In the genomic region with DNA sequence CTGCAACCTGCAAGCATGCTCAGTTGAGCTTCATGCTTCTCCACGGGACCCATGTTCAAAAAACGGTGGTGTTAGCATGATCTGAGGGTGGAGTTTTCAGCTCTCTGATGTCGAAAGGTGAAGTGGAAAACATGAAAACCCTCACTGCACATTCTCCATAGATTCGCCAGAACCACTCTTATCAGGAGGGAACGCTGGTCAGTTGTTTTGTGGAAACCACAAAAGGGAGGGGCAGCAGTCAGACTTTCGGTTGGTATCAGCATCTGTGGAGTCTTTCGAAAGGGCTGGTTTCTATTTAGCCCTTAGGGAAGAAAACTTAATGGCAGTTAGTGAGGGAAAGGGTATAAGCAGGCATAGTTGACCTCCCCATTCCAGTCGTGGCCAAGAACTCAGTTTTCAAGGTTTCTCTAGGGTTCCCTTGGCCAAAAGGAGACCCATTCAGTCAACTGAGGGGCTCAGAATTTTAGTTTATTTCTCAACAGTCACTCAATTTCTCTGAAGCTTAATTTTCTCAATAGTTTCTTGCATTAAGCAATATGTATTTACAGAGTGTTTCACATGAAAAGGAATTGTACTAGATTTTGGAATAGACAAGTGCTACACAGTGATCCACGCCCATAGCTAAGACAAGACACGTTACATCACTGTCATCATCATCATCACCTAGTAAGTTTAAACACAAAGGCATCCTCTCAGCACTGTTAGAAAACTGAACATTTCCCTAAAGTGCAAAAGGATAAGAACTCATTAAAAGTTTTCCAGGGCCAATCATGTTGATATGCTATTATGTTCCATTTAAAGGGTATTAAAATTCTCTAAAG, we compare ENCODE assay signal across 10 cellular contexts. TPM values are rescaled to one million over a fixed set of nuclear protein-coding genes. Genes with fewer than 3 reads are reported as not detected.
DNase-seq lines count a peak whose midpoint lies in the region; ATAC-seq, FAIRE-seq and TF ChIP-seq lines count a peak whose summit lies in the region.
"Had no signal": no experiment of that assay in that cellular context is flagged by ENCODE, and none has a peak within 500 bp of the region (broad histone marks: within the 10 kb centered on the region; RNA-seq: fewer than 3 reads in every experiment).

No MANE protein-coding gene starts in this region.

- in situ Hi-C loops in HepG2 (cut with HindIII; ENCODE audit: extremely low pct_ligation_motif_present, low pct_unique_long_range_greater_than_20kb) = loop anchor here (25.0 kb wide), 1 partner anchor 549 kb away; no protein-coding TSS in a partner anchor

- FAIRE-seq in HepG2 (lab: Jason Lieb, UNC) = no peak

- POLR2A ChIA-PET in HepG2 (lab: Yijun Ruan, JAX) (no interaction called here), RWPE1 (lab: Yijun Ruan, JAX; ENCODE audit: low non-redundant PET) (no interaction called here)

- no peak overlapping the region for H3K9ac ChIP-seq in HepG2 (ENCODE audit: insufficient read depth, low read depth, low read length)
- H3K9ac ChIP-seq: neural progenitor cell had no signal

- H4K20me1 ChIP-seq in HepG2 (ENCODE audit: insufficient read depth, low read length) = no peaks in the 10 kb centered on the region

- no peak for TF ChIP-seq CTCF in right lobe of liver (IDR thresholded peaks at IDR 0.05)
- no peak for TF ChIP-seq CTCF in HepG2 (CRISPR knock-in tag; IDR thresholded peaks at IDR 0.05)
- no peak for TF ChIP-seq CTCF in fibroblast of pulmonary artery (IDR thresholded peaks at IDR 0.05; ENCODE audit: low read length, missing control alignments)
- no peak for TF ChIP-seq CTCF in RWPE1 (conservative IDR thresholded peaks at IDR 0.05; ENCODE audit: low read depth)

- TF ChIP-seq RAD21 in HepG2 (CRISPR knock-in tag; IDR thresholded peaks at IDR 0.05) = no peak

- no peak overlapping the region for H3K4me3 ChIP-seq in right lobe of liver
- no peak overlapping the region for H3K4me3 ChIP-seq in HepG2 (replicated peaks in 1 of 3; ENCODE audit: insufficient read depth in 1 of 3, low read depth in 2 of 3, low read length in 3 of 3)
- H3K4me3 ChIP-seq in fibroblast of pulmonary artery (replicated peaks; ENCODE audit: low read depth, low read length) = no peak overlapping the region
- H3K4me3 ChIP-seq: neural progenitor cell had no signal

- TF ChIP-seq POLR2A in right lobe of liver (IDR thresholded peaks at IDR 0.05) = no peak
- TF ChIP-seq POLR2A in HepG2 (IDR thresholded peaks at IDR 0.05; ENCODE audit: insufficient read depth in 1 of 2, low read depth in 2 of 2, low read length in 2 of 2) = no peak

- no peak overlapping the region for H3K4me2 ChIP-seq in HepG2 (ENCODE audit: low read depth, low read length)
- H3K4me2 ChIP-seq: neural progenitor cell had no signal

- H3K36me3 ChIP-seq in right lobe of liver (no peaks in the 10 kb centered on the region), HepG2 (replicated peaks in 1 of 2; ENCODE audit: control insufficient read depth in 1 of 2, insufficient read depth in 2 of 2, low read length in 2 of 2) (0 out of 5 replicates have a peak, but pooled peaks cover 0 to 3% of the 10 kb centered on the region in 2 experiments)

- TF ChIP-seq EP300 in HepG2 (IDR thresholded peaks at IDR 0.05; ENCODE audit: low read depth in 2 of 2, low read length in 2 of 2) (no peak), HepG2 (CRISPR knock-in tag; IDR thresholded peaks at IDR 0.05; ENCODE audit: borderline replicate concordance) (no peak)

- H3K27me3 ChIP-seq in right lobe of liver = no peaks in the 10 kb centered on the region
- no peaks in the 10 kb centered on the region for H3K27me3 ChIP-seq in HepG2 (ENCODE audit: control insufficient read depth in 1 of 2, insufficient read depth in 2 of 2, low read length in 2 of 2)
- H3K27me3 ChIP-seq: neural progenitor cell had no signal

- no peaks in the 10 kb centered on the region for H3K79me2 ChIP-seq in HepG2 (ENCODE audit: insufficient read depth, low read length)

- CTCF ChIA-PET in HepG2 (lab: Yijun Ruan, JAX; ENCODE audit: low intra/inter-chr PET ratio, low total read pairs) (no interaction called here), RWPE1 (lab: Yijun Ruan, JAX) (no interaction called here)

- no TSS peak for BruUV-seq in HepG2 (replicated peaks; lab: Mats Ljungman, UMichigan)

- H2AFZ ChIP-seq in HepG2 (ENCODE audit: low read length) = no peak overlapping the region
- H2AFZ ChIP-seq: neural progenitor cell had no signal

- DNase-seq in right lobe of liver (no peak), HepG2 (ENCODE audit: low spot score) (no peak), NOMO-1 treated with DMSO at 0.1 percent for 48 hours (lab: John Stamatoyannopoulos, UW; ENCODE audit: unreplicated experiment) (peak; percentile 92), fibroblast of pulmonary artery (ENCODE audit: low read depth) (peak; percentile 59), RWPE1 (ENCODE audit: low spot score) (no peak), caudate nucleus (lab: John Stamatoyannopoulos, UW) (no peak), NCI-H748 (lab: John Stamatoyannopoulos, UW; ENCODE audit: unreplicated experiment) (no peak)
- DNase-seq: activated CD4-positive, alpha-beta T cell treated with anti-CD3 and anti-CD28 coated beads, Interleukin-2, amount 50 U/mL, for 4 hours had no signal

- no peaks in the 10 kb centered on the region for H3K9me3 ChIP-seq in right lobe of liver
- no peaks in the 10 kb centered on the region for H3K9me3 ChIP-seq in HepG2 (ENCODE audit: low read length)

- intact Hi-C loops in right lobe of liver (cut with DNase I) = no loop called here
- intact Hi-C loops in HepG2 (cut with micrococcal nuclease; ENCODE audit: unreplicated experiment) = no loop called here

- H3K27ac ChIP-seq in right lobe of liver (no peak overlapping the region), HepG2 (ENCODE audit: extremely low read length, insufficient read depth, low read length) (no peak overlapping the region), RWPE1 (no peak overlapping the region), caudate nucleus (ENCODE audit: low read depth, low read length) (no peak overlapping the region)
- H3K27ac ChIP-seq: neural progenitor cell had no signal

- H3K4me1 ChIP-seq in right lobe of liver (no peaks in the 10 kb centered on the region), HepG2 (ENCODE audit: insufficient read depth, low read length) (no peaks in the 10 kb centered on the region)

- WGBS in right lobe of liver (ENCODE audit: insufficient coverage, low coverage, low lambda C conversion rate, missing lambda C conversion rate) = 66% methylated on average over 6 of the region's 10 CpGs
- 93% methylated on average over 10 of the region's 10 CpGs for WGBS in HepG2 (ENCODE audit: low lambda C conversion rate)

- peak in 3 of 4 donors; percentile 33 to 42 (median 40) for ATAC-seq in right lobe of liver
- no peak for ATAC-seq in HepG2
- ATAC-seq in GM19023 (IDR thresholded peaks at IDR 0.05; ENCODE audit: unreplicated experiment) = no peak

TF ChIP-seq in HepG2, 621 proteins besides CTCF, POLR2A, EP300 and RAD21:
- no peak for TF ChIP-seq ZSCAN21 (CRISPR knock-in tag; IDR thresholded peaks at IDR 0.05; ENCODE audit: borderline replicate concordance)
- TF ChIP-seq SP1 (IDR thresholded peaks at IDR 0.05) = no peak
- no peak for TF ChIP-seq SP1 (CRISPR knock-in tag; IDR thresholded peaks at IDR 0.05)
- TF ChIP-seq ZNF556 (CRISPR knock-in tag; IDR thresholded peaks at IDR 0.05; ENCODE audit: borderline replicate concordance) = no peak
- TF ChIP-seq ZNF343 (CRISPR knock-in tag; IDR thresholded peaks at IDR 0.05) = no peak

RNA-seq across cellular contexts. Expression of gene PPA2, which starts 12.4 kb away (rescaled TPM):
- total RNA-seq in right lobe of liver (10 to 100 TPM; 45.9 to 78.3 (median 65.1) TPM), HepG2 (2016; rRNA removed; fragmentation: Illumina TruSeq; extraction: Trizol) (70.6 and 115 TPM in 2 replicates)
- total RNA-seq in HepG2 (2016; cell fraction: cytosol; rRNA removed; fragmentation: Illumina TruSeq; extraction: Trizol; ENCODE audit: low read depth) = 24.6 and 24.8 TPM in 2 replicates
- 69.7 and 111 TPM in 2 replicates for total RNA-seq in HepG2 (2016; cell fraction: insoluble cytoplasmic fraction; rRNA removed; fragmentation: Illumina TruSeq; extraction: Trizol)
- 32.2 and 33.8 TPM in 2 replicates for total RNA-seq in HepG2 (2016; cell fraction: membrane; rRNA removed; fragmentation: Illumina TruSeq; extraction: Trizol)
- total RNA-seq in HepG2 (2016; cell fraction: nucleus; rRNA removed; fragmentation: Illumina TruSeq; extraction: Trizol) = 56.8 and 65.8 TPM in 2 replicates
- 30.4 and 44.2 TPM in 2 replicates for polyA plus RNA-seq in HepG2 (2011; rRNA removed)
- polyA plus RNA-seq in HepG2 (2011; cell fraction: cytosol; rRNA removed) = 21.1 and 23.7 TPM in 2 replicates
- polyA plus RNA-seq in HepG2 (2011; cell fraction: nucleus; rRNA removed) = 22.6 and 27.9 TPM in 2 replicates
- polyA plus RNA-seq in HepG2 (2012) = 27.0 and 31.7 TPM in 2 replicates
- 21.8 and 22.0 TPM in 2 replicates for polyA plus RNA-seq in HepG2 (2016; cell fraction: cytosol; fragmentation: Illumina TruSeq; extraction: Trizol; ENCODE audit: low read depth)
- 89.5 and 107 TPM in 2 replicates for polyA plus RNA-seq in HepG2 (2016; cell fraction: insoluble cytoplasmic fraction; fragmentation: Illumina TruSeq; extraction: Trizol; ENCODE audit: low read depth)
- polyA plus RNA-seq in HepG2 (2016; cell fraction: membrane; fragmentation: Illumina TruSeq; extraction: Trizol; ENCODE audit: low read depth) = 25.6 TPM in 2 replicates
- polyA plus RNA-seq in HepG2 (2016; cell fraction: nucleus; fragmentation: Illumina TruSeq; extraction: Trizol; ENCODE audit: insufficient read depth, low read depth) = 42.7 and 46.9 TPM in 2 replicates
- polyA minus RNA-seq in HepG2 (2011; rRNA and poly(A)+ RNA removed; ENCODE audit: low replicate concordance) = 40.9 and 61.3 TPM in 2 replicates
- 22.9 and 50.5 TPM in 2 replicates for polyA minus RNA-seq in HepG2 (2011; cell fraction: cytosol; rRNA and poly(A)+ RNA removed)
- 103 and 129 TPM in 2 replicates for polyA minus RNA-seq in HepG2 (2011; cell fraction: nucleus; rRNA and poly(A)+ RNA removed)

Comparison
In these comparisons a context has a peak if more than half of its experiments do, and no peak if none do; other contexts are left out.
1. ATAC-seq: peak in right lobe of liver (3 of 4); none in HepG2 (single experiment) and GM19023 (single experiment).
2. DNase-seq: peak in NOMO-1 treated with DMSO at 0.1 percent for 48 hours (single experiment) and fibroblast of pulmonary artery (single experiment); none in right lobe of liver (0 of 3), HepG2 (single experiment), RWPE1 (single experiment), caudate nucleus (0 of 61) and NCI-H748 (single experiment).